17 cellular contexts compared by ENCODE assay signal in genomic region chr6:38283734-38284362, GRCh38.
DNase-seq lines count a peak whose midpoint lies in the region; ATAC-seq, FAIRE-seq and TF ChIP-seq lines count a peak whose summit lies in the region.
"Had no signal": no experiment of that assay in that cellular context is flagged by ENCODE, and none has a peak within 500 bp of the region (broad histone marks: within the 10 kb centered on the region; RNA-seq: fewer than 3 reads in every experiment).

No MANE protein-coding gene starts in this region.

- H3K4me2 ChIP-seq in astrocyte (ENCODE audit: low read length), result peak overlapping the region; percentile 15
- peak overlapping the region; percentile 15 for H3K4me2 ChIP-seq in neural cell (ENCODE audit: low read length)
- H3K4me2 ChIP-seq: PC-9 had no signal

- no peaks in the 10 kb centered on the region for H3F3A ChIP-seq in neural cell (ENCODE audit: insufficient read depth, low read length, poor library complexity, severe bottlenecking)

- peak; percentile 100 for TF ChIP-seq EP300 in neural cell (conservative IDR thresholded peaks at IDR 0.05; ENCODE audit: poor library complexity, severe bottlenecking)

- no peaks in the 10 kb centered on the region for H3K79me2 ChIP-seq in astrocyte (ENCODE audit: insufficient read depth, low read length)
- no peaks in the 10 kb centered on the region for H3K79me2 ChIP-seq in neural cell (replicated peaks; ENCODE audit: insufficient read depth, low read length)

- no peak for DNase-seq in activated CD4-positive, CD25-positive, alpha-beta regulatory T cell treated with anti-CD3 and anti-CD28 coated beads, Interleukin-2, amount 50 U/mL, for 72 hours
- DNase-seq in HT1080 (ENCODE audit: low read depth), result peak; percentile 96
- DNase-seq in astrocyte (ENCODE audit: low read depth), result no peak
- no peak for DNase-seq in activated naive CD4-positive, alpha-beta T cell treated with anti-CD3 and anti-CD28 coated beads, Interleukin-2, amount 50 U/mL, for 16 hours
- no peak for DNase-seq in activated CD4-positive, alpha-beta T cell treated with anti-CD3 and anti-CD28 coated beads, Interleukin-2, amount 50 U/mL, for 4 hours
- DNase-seq in aorta, result no peak
- DNase-seq: CD4-positive, alpha-beta T cell; GF-D8; left ventricle myocardium superior; naive thymus-derived CD8-positive, alpha-beta T cell; NCI-H510A treated with DMSO at 0.1 percent for 48 hours; PC-9 had no signal

- no peak for FAIRE-seq in astrocyte (lab: Jason Lieb, UNC)

- intact Hi-C loops in aorta (cut with DNase I), result no loop called here

- H3K4me1 Mint-ChIP-seq in astrocyte (ENCODE audit: low read depth, unreplicated experiment), result peaks cover 18% of the 10 kb centered on the region

- H3K36me3 ChIP-seq in astrocyte (ENCODE audit: insufficient read depth, low read length) (no peaks in the 10 kb centered on the region), neural cell (ENCODE audit: insufficient read depth, low read length) (no peaks in the 10 kb centered on the region), aorta (ENCODE audit: control insufficient read depth in 1 of 2, insufficient read depth in 2 of 2, low read length in 1 of 2) (no peaks in the 10 kb centered on the region)
- H3K36me3 ChIP-seq: prostate gland, thoracic aorta had no signal

- peaks cover 2% of the 10 kb centered on the region for H3K36me3 Mint-ChIP-seq in astrocyte (ENCODE audit: low read depth, unreplicated experiment)

- no peaks in the 10 kb centered on the region for H3K27me3 ChIP-seq in astrocyte (ENCODE audit: insufficient read depth, low read length)
- no peaks in the 10 kb centered on the region for H3K27me3 ChIP-seq in neural cell (ENCODE audit: insufficient read depth, low read depth, low read length)
- no peaks in the 10 kb centered on the region for H3K27me3 ChIP-seq in aorta (ENCODE audit: control insufficient read depth in 1 of 2, insufficient read depth in 2 of 2, low read length in 1 of 2)

- H3K9me3 ChIP-seq in astrocyte (ENCODE audit: insufficient read depth, low read depth, low read length), result no peaks in the 10 kb centered on the region
- H3K9me3 ChIP-seq in neural cell (ENCODE audit: low read length), result no peaks in the 10 kb centered on the region
- no peaks in the 10 kb centered on the region for H3K9me3 ChIP-seq in aorta (ENCODE audit: control insufficient read depth, low read length)
- H3K9me3 ChIP-seq: prostate gland, thoracic aorta had no signal

- H3K4me1 ChIP-seq in astrocyte (ENCODE audit: insufficient read depth, low read length) (peaks cover 10% of the 10 kb centered on the region), aorta (ENCODE audit: control insufficient read depth in 1 of 2, insufficient read depth in 2 of 2, low read length in 2 of 2) (no peaks in the 10 kb centered on the region)
- H3K4me1 ChIP-seq: prostate gland had no signal

- TF ChIP-seq CTCF in astrocyte (IDR thresholded peaks at IDR 0.05; ENCODE audit: insufficient read depth, low read depth, low read length) (no peak), neural cell (IDR thresholded peaks at IDR 0.05; ENCODE audit: poor library complexity, severe bottlenecking) (no peak)

- WGBS in aorta, 2 donors, result 89 to 94% methylated on average over 4 of the region's 4 CpGs

- no peak overlapping the region for H2AFZ ChIP-seq in astrocyte (ENCODE audit: low read depth, low read length)
- no peak overlapping the region for H2AFZ ChIP-seq in neural cell (ENCODE audit: low read depth, low read length)
- H2AFZ ChIP-seq: PC-9 had no signal

- peak; percentile 87 to 92 for ATAC-seq in activated CD4-positive, CD25-positive, alpha-beta regulatory T cell treated with anti-CD3 and anti-CD28 coated beads, Interleukin-2, amount 50 U/mL, for 24 hours
- ATAC-seq in aorta (ENCODE audit: low FRiP score), result no peak
- ATAC-seq: left ventricle myocardium superior; naive thymus-derived CD8-positive, alpha-beta T cell had no signal

- no peak overlapping the region for H3K27ac Mint-ChIP-seq in astrocyte (ENCODE audit: unreplicated experiment)
- H3K27ac Mint-ChIP-seq: CD4-positive, alpha-beta T cell; T-helper 1 cell treated with Interleukin-12 subunit alpha and Interleukin-12 subunit beta and Interleukin-4 antibody, amounts not matched to agents 30 μg/mL and 1 μg/mL, for 36 hours had no signal

- H3K27me3 Mint-ChIP-seq in astrocyte (ENCODE audit: low read depth, unreplicated experiment), result no peaks in the 10 kb centered on the region
- H3K27me3 Mint-ChIP-seq: CD4-positive, alpha-beta T cell; naive thymus-derived CD8-positive, alpha-beta T cell had no signal

- no peak overlapping the region for H3K27ac ChIP-seq in astrocyte (ENCODE audit: low read depth, low read length)
- peak overlapping the region; percentile 75 for H3K27ac ChIP-seq in neural cell (ENCODE audit: low read length)
- no peak overlapping the region for H3K27ac ChIP-seq in aorta (ENCODE audit: low read depth in 1 of 2, low read length in 2 of 2)
- H3K27ac ChIP-seq: PC-9, prostate gland, thoracic aorta had no signal

- no peaks in the 10 kb centered on the region for H3K9me3 Mint-ChIP-seq in astrocyte (ENCODE audit: unreplicated experiment)
- H3K9me3 Mint-ChIP-seq: CD4-positive, alpha-beta T cell; naive thymus-derived CD8-positive, alpha-beta T cell; T-helper 1 cell treated with Interleukin-12 subunit alpha and Interleukin-12 subunit beta and Interleukin-4 antibody, amounts not matched to agents 30 μg/mL and 1 μg/mL, for 36 hours had no signal

- no peak overlapping the region for H3K9ac ChIP-seq in astrocyte (ENCODE audit: low read length)
- H3K9ac ChIP-seq in neural cell (ENCODE audit: low read length), result peak overlapping the region; percentile 22

- no peak overlapping the region for H3K4me3 Mint-ChIP-seq in astrocyte (ENCODE audit: unreplicated experiment)
- H3K4me3 Mint-ChIP-seq: CD4-positive, alpha-beta T cell; naive thymus-derived CD8-positive, alpha-beta T cell; T-helper 1 cell treated with Interleukin-12 subunit alpha and Interleukin-12 subunit beta and Interleukin-4 antibody, amounts not matched to agents 30 μg/mL and 1 μg/mL, for 36 hours had no signal

- no peaks in the 10 kb centered on the region for H4K20me1 ChIP-seq in astrocyte (ENCODE audit: insufficient read depth, low read length)
- no peaks in the 10 kb centered on the region for H4K20me1 ChIP-seq in neural cell (ENCODE audit: insufficient read depth)

- H3K9me2 ChIP-seq in neural cell (ENCODE audit: insufficient read depth, low read length), result no peaks in the 10 kb centered on the region

- no peak overlapping the region for H3K4me3 ChIP-seq in astrocyte (ENCODE audit: insufficient read depth, low read depth, low read length)
- H3K4me3 ChIP-seq in neural cell (ENCODE audit: low read length), result peak overlapping the region; percentile 38
- H3K4me3 ChIP-seq in aorta (ENCODE audit: low read length in 2 of 2), result no peak overlapping the region
- H3K4me3 ChIP-seq: PC-9, prostate gland, thoracic aorta had no signal

- peak; percentile 36 for TF ChIP-seq RAD21 in neural cell (conservative IDR thresholded peaks at IDR 0.05)

TF ChIP-seq in neural cell, 6 proteins besides CTCF, POLR2A, EP300 and RAD21:
- TF ChIP-seq POLR2AphosphoS5 (IDR thresholded peaks at IDR 0.05) (peak; percentile 89), MXI1 (conservative IDR thresholded peaks at IDR 0.05; ENCODE audit: poor library complexity, severe bottlenecking) (no peak), SMC3 (conservative IDR thresholded peaks at IDR 0.05; ENCODE audit: poor library complexity) (peak; percentile 43), TAF1 (IDR thresholded peaks at IDR 0.05; ENCODE audit: low read depth) (no peak), REST (IDR thresholded peaks at IDR 0.05; ENCODE audit: borderline replicate concordance) (peak; percentile 98), EZH2 (IDR thresholded peaks at IDR 0.05; ENCODE audit: borderline replicate concordance, insufficient read depth, low read length, poor library complexity, severe bottlenecking) (no peak)
